10 cellular contexts compared by ENCODE assay signal in the genomic region with DNA sequence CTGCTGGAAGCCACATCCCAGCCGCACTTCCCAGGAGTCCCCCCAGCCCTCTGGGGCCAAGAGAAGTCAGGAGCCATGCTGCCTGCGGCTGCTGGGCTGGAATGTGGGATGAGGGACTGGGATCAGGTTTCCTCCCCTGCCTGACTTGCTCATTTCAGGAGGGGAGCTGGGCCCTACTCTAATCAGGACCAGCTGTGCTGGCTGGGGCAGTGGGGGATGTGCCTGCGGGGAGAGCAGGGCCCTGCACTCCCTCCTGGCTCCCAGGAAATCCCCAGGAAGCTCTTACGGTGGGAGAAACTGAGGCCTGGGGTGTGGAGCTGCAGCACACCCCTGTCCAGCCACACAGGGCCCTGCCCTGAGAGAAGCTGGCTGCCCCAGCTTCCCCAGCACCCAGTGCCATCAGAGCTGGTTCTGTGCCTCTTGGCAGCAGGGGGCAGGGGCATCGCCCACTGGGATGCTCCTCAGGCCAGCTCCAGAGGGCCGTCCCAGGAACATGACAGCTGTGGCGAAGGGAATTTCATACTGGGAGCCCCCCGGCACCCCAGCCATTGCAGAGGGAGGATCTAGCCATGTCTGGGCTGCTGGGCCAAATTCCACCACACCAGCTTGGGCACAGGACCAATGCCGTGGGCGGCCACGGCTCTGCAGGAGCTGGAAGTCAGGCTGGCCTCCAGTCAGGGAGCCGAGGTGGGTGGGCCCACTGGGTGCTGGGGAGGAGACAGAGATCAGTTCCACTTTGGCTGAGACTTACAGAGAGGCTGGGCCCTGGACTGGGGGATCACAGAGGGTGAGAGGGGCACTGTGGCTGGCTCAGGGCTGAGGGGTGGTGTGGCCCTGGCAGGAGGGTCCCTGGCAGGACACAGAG. TPM values are rescaled to one million over a fixed set of nuclear protein-coding genes. Genes with fewer than 3 reads are reported as not detected.
DNase-seq lines count a peak whose midpoint lies in the region; ATAC-seq and TF ChIP-seq lines count a peak whose summit lies in the region.
"Had no signal": no experiment of that assay in that cellular context is flagged by ENCODE, and none has a peak within 500 bp of the region (broad histone marks: within the 10 kb centered on the region; RNA-seq: fewer than 3 reads in every experiment).

No MANE protein-coding gene starts in this region.

- no peak for ATAC-seq in CD4-positive, alpha-beta T cell (ENCODE audit: poor library complexity)

- no peak for TF ChIP-seq RAD21 in Ishikawa (IDR thresholded peaks at IDR 0.05; ENCODE audit: low read depth)

- DNase-seq in A673 (ENCODE audit: low spot score): peak; percentile 81
- DNase-seq in chondrocyte (ENCODE audit: low spot score): peak; percentile 94
- DNase-seq in mesenchymal stem cell: peak; percentile 18
- DNase-seq in glutamatergic neuron: no peak
- DNase-seq in ACHN: no peak
- no peak for DNase-seq in activated effector memory CD4-positive, alpha-beta T cell treated with anti-CD3 and anti-CD28 coated beads, Interleukin-2, amount 50 U/mL, for 16 hours
- no peak for DNase-seq in CD4-positive, alpha-beta T cell
- DNase-seq: NCI-H2029 had no signal

- 63% methylated on average over 12 of the region's 12 CpGs for WGBS in mesenchymal stem cell

- H3K27ac Mint-ChIP-seq in chondrocyte (ENCODE audit: unreplicated experiment) (peak overlapping the region; percentile 75), glutamatergic neuron (ENCODE audit: unreplicated experiment) (no peak overlapping the region)
- no peak overlapping the region for H3K27ac Mint-ChIP-seq in CD4-positive, alpha-beta T cell

- peak overlapping the region in 1 of 2 experiments; percentile 69 for H3K14ac ChIP-seq in mesenchymal stem cell (ENCODE audit: low read length in 2 of 2)

- H2BK120ac ChIP-seq in mesenchymal stem cell (ENCODE audit: low read depth, low read length): no peak overlapping the region

- TF ChIP-seq CTCF in A673 (conservative IDR thresholded peaks at IDR 0.05; ENCODE audit: low read depth, low read length) (no peak), chondrocyte (IDR thresholded peaks at IDR 0.05) (peak; percentile 22), glutamatergic neuron (IDR thresholded peaks at IDR 0.05; ENCODE audit: partially characterized antibody, unreplicated experiment) (no peak)
- TF ChIP-seq CTCF in CD4-positive, alpha-beta T cell (IDR thresholded peaks at IDR 0.05): no peak

- in situ Hi-C loops in ACHN (cut with HindIII; ENCODE audit: low pct_ligation_motif_present, low pct_unique_long_range_greater_than_20kb, low sequenced_read_pairs): no loop called here

- H3K9me3 ChIP-seq in A673 (ENCODE audit: low read depth, low read length, poor library complexity, severe bottlenecking) (no peaks in the 10 kb centered on the region), mesenchymal stem cell (ENCODE audit: control insufficient read depth, low read length) (no peaks in the 10 kb centered on the region)
- H3K9me3 ChIP-seq in CD4-positive, alpha-beta T cell (ENCODE audit: control insufficient read depth, low read length): no peaks in the 10 kb centered on the region

- no peaks in the 10 kb centered on the region for H3K36me3 Mint-ChIP-seq in chondrocyte (ENCODE audit: low read depth)
- peaks cover 4% of the 10 kb centered on the region for H3K36me3 Mint-ChIP-seq in glutamatergic neuron (ENCODE audit: unreplicated experiment)
- H3K36me3 Mint-ChIP-seq in CD4-positive, alpha-beta T cell (ENCODE audit: low read depth): no peaks in the 10 kb centered on the region

- H3K4me1 Mint-ChIP-seq in chondrocyte (ENCODE audit: low read depth) (peaks cover 18% of the 10 kb centered on the region), glutamatergic neuron (ENCODE audit: low read depth, unreplicated experiment) (no peaks in the 10 kb centered on the region)
- H3K4me1 Mint-ChIP-seq in CD4-positive, alpha-beta T cell (ENCODE audit: low read depth): peaks cover 20% of the 10 kb centered on the region

- no peaks in the 10 kb centered on the region for H3K27me3 ChIP-seq in A673 (replicated peaks; ENCODE audit: insufficient read depth, low read depth, low read length, poor library complexity)
- peaks cover 5 to 10% of the 10 kb centered on the region in 2 experiments for H3K27me3 ChIP-seq in mesenchymal stem cell (ENCODE audit: control insufficient read depth in 1 of 2, insufficient read depth in 1 of 2, low read length in 2 of 2)
- H3K27me3 ChIP-seq in CD4-positive, alpha-beta T cell (ENCODE audit: control insufficient read depth, insufficient read depth, low read length): no peaks in the 10 kb centered on the region

- no peak overlapping the region for H3K4me3 ChIP-seq in A673 (ENCODE audit: low read depth, low read length, poor library complexity, severe bottlenecking)
- H3K4me3 ChIP-seq in mesenchymal stem cell (ENCODE audit: insufficient read depth in 1 of 2, low read depth in 1 of 2, low read length in 2 of 2): peak overlapping the region in 1 of 2 experiments; percentile 60

- CTCF ChIA-PET in A673 (lab: Charles Lee): no interaction called here
- CTCF ChIA-PET in CD4-positive, alpha-beta T cell (lab: Charles Lee): no interaction called here

- TF ChIP-seq EP300 in Ishikawa (IDR thresholded peaks at IDR 0.05; ENCODE audit: borderline replicate concordance): peak; percentile 16; the same call in 1 of the 2 replicates

- H3K4me1 ChIP-seq in A673 (ENCODE audit: insufficient read depth, low read length, poor library complexity, severe bottlenecking) (peaks cover 21% of the 10 kb centered on the region), mesenchymal stem cell (ENCODE audit: control insufficient read depth, insufficient read depth, low read depth, low read length) (peaks cover 30% of the 10 kb centered on the region)

- H4K91ac ChIP-seq in mesenchymal stem cell (ENCODE audit: low read length): no peak overlapping the region

- H3K9me3 Mint-ChIP-seq in chondrocyte (ENCODE audit: low read depth) (no peaks in the 10 kb centered on the region), glutamatergic neuron (ENCODE audit: unreplicated experiment) (peaks cover 5% of the 10 kb centered on the region)
- no peaks in the 10 kb centered on the region for H3K9me3 Mint-ChIP-seq in CD4-positive, alpha-beta T cell

- no TSS peak for BruUV-seq in A673 (replicated peaks; lab: Mats Ljungman, UMichigan)

- POLR2A ChIA-PET in A673 (lab: Charles Lee; ENCODE audit: low non-redundant PET): no interaction called here
- POLR2A ChIA-PET in CD4-positive, alpha-beta T cell (lab: Charles Lee): no interaction called here

- H3K36me3 ChIP-seq in A673 (ENCODE audit: insufficient read depth, low read length, poor library complexity, severe bottlenecking): no peaks in the 10 kb centered on the region
- no peaks in the 10 kb centered on the region for H3K36me3 ChIP-seq in mesenchymal stem cell (ENCODE audit: control insufficient read depth in 1 of 2, insufficient read depth in 2 of 2, low read depth in 1 of 2, low read length in 2 of 2)

- no peaks in the 10 kb centered on the region for H3K79me1 ChIP-seq in mesenchymal stem cell (replicated peaks; ENCODE audit: low read length, poor library complexity, severe bottlenecking)

- no peak overlapping the region for H2BK12ac ChIP-seq in mesenchymal stem cell (ENCODE audit: low read length in 2 of 2)

- H2AFZ ChIP-seq in mesenchymal stem cell (ENCODE audit: low read depth, low read length): no peak overlapping the region

- peak overlapping the region; percentile 77 for H3K27ac ChIP-seq in A673 (ENCODE audit: low read depth, low read length, poor library complexity, severe bottlenecking)
- no peak overlapping the region for H3K27ac ChIP-seq in mesenchymal stem cell (ENCODE audit: low read length, poor library complexity, severe bottlenecking)
- no peak overlapping the region for H3K27ac ChIP-seq in CD4-positive, alpha-beta T cell (ENCODE audit: low read depth, low read length)
- H3K27ac ChIP-seq: C4-2B had no signal

- peak overlapping the region; percentile 62 for H3K9ac ChIP-seq in mesenchymal stem cell (ENCODE audit: low read length)

- no peak overlapping the region for H3K18ac ChIP-seq in mesenchymal stem cell (ENCODE audit: low read depth in 1 of 2, low read length in 2 of 2)

- intact Hi-C loops in A673 (cut with micrococcal nuclease; ENCODE audit: unreplicated experiment): no loop called here
- intact Hi-C loops in CD4-positive, alpha-beta T cell (cut with DNase I, micrococcal nuclease): no loop called here

- peaks cover 12% of the 10 kb centered on the region for H3K27me3 Mint-ChIP-seq in chondrocyte (ENCODE audit: low read depth)
- H3K27me3 Mint-ChIP-seq in glutamatergic neuron (ENCODE audit: unreplicated experiment): peaks cover 10% of the 10 kb centered on the region
- H3K27me3 Mint-ChIP-seq in CD4-positive, alpha-beta T cell: no peaks in the 10 kb centered on the region

- H3K23ac ChIP-seq in mesenchymal stem cell (ENCODE audit: low read length in 2 of 2): peak overlapping the region in 1 of 2 experiments; percentile 36

- H3K4me2 ChIP-seq in mesenchymal stem cell (ENCODE audit: low read length, poor library complexity, severe bottlenecking): no peak overlapping the region

- no peak overlapping the region for H2BK15ac ChIP-seq in mesenchymal stem cell (ENCODE audit: low read depth, poor library complexity, severe bottlenecking)

- no peak overlapping the region for H3K4ac ChIP-seq in mesenchymal stem cell (ENCODE audit: low read depth in 1 of 2, low read length in 2 of 2)

- peak overlapping the region; percentile 46 for H2AK5ac ChIP-seq in mesenchymal stem cell (ENCODE audit: low read length, severe bottlenecking)

- no peak overlapping the region for H4K8ac ChIP-seq in mesenchymal stem cell (ENCODE audit: low read length)

- no peak overlapping the region for H2BK5ac ChIP-seq in mesenchymal stem cell (ENCODE audit: low read depth, low read length, poor library complexity, severe bottlenecking)

- H3K4me3 Mint-ChIP-seq in chondrocyte (ENCODE audit: unreplicated experiment): peak overlapping the region; percentile 22
- no peak overlapping the region for H3K4me3 Mint-ChIP-seq in glutamatergic neuron (ENCODE audit: unreplicated experiment)
- H3K4me3 Mint-ChIP-seq in CD4-positive, alpha-beta T cell: no peak overlapping the region

TF ChIP-seq in Ishikawa, 13 proteins besides CTCF, POLR2A, EP300 and RAD21 (continues in another document):
- peak; percentile 66 for TF ChIP-seq TEAD4 (IDR thresholded peaks at IDR 0.05)
- TF ChIP-seq TCF12 (IDR thresholded peaks at IDR 0.05; ENCODE audit: low read depth): peak; percentile 61

RNA-seq across cellular contexts. Expression of a gene that starts 21.3 kb away (rescaled TPM):
- total RNA-seq in A673 (2021) (not detected in 2 replicates), chondrocyte (not detected in 3 replicates), glutamatergic neuron (ENCODE audit: unreplicated experiment) (not detected)
- polyA plus RNA-seq in mesenchymal stem cell (2013, experiment 1 of 2): not detected
- polyA plus RNA-seq in mesenchymal stem cell (2013, experiment 2 of 2): not detected
- not detected for total RNA-seq in CD4-positive, alpha-beta T cell

RNA-seq across cellular contexts. Expression of a gene that starts 58.9 kb away (rescaled TPM):
- total RNA-seq in A673 (2021) (36.4 and 40.8 TPM in 2 replicates), chondrocyte (22.5 to 30.9 TPM (median 23.5 TPM) in 3 replicates), glutamatergic neuron (ENCODE audit: unreplicated experiment) (34.0 TPM)
- polyA plus RNA-seq in mesenchymal stem cell (2013, experiment 1 of 2): 17.0 TPM
- polyA plus RNA-seq in mesenchymal stem cell (2013, experiment 2 of 2): 15.9 TPM
- total RNA-seq in CD4-positive, alpha-beta T cell: 10 to 100 TPM; 12.8 to 14.0 TPM

RNA-seq across cellular contexts. Expression of a gene that starts 59.1 kb away (rescaled TPM):
- total RNA-seq in A673 (2021): 20.7 and 23.2 TPM in 2 replicates
- 15.0 to 24.2 TPM (median 17.8 TPM) in 3 replicates for total RNA-seq in chondrocyte
- polyA plus RNA-seq in mesenchymal stem cell (2013, experiment 1 of 2): 9.8 TPM
- 10.1 TPM for polyA plus RNA-seq in mesenchymal stem cell (2013, experiment 2 of 2)
- total RNA-seq in glutamatergic neuron (ENCODE audit: unreplicated experiment): 26.6 TPM
- 10 to 100 TPM; 11.4 to 11.9 TPM for total RNA-seq in CD4-positive, alpha-beta T cell

Comparison
In these comparisons a context has a peak if more than half of its experiments do, and no peak if none do; other contexts are left out.
1. DNase-seq: peak in A673 (single experiment), chondrocyte (single experiment) and mesenchymal stem cell (single experiment); none in glutamatergic neuron (single experiment), ACHN (single experiment), activated effector memory CD4-positive, alpha-beta T cell treated with anti-CD3 and anti-CD28 coated beads, Interleukin-2, amount 50 U/mL, for 16 hours (single experiment) and CD4-positive, alpha-beta T cell (0 of 10).